Comparison of ENCODE assay signal across 9 cellular contexts in the genomic region with DNA sequence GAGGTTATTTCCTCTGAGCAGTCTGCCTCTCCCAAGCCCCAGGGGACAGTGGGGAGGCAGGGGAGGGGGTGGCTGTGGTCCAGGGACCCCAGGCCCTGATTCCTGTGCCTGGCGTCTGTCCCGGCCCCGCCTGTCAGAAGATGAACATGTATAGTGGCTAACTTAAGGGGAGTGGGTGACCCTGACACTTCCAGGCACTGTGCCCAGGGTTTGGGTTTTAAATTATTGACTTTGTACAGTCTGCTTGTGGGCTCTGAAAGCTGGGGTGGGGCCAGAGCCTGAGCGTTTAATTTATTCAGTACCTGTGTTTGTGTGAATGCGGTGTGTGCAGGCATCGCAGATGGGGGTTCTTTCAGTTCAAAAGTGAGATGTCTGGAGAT. TPM values are rescaled to one million over a fixed set of nuclear protein-coding genes. Genes with fewer than 3 reads are reported as not detected.
DNase-seq lines count a peak whose midpoint lies in the region; ATAC-seq, FAIRE-seq and TF ChIP-seq lines count a peak whose summit lies in the region.
"Had no signal": no experiment of that assay in that cellular context is flagged by ENCODE, and none has a peak within 500 bp of the region (broad histone marks: within the 10 kb centered on the region; RNA-seq: fewer than 3 reads in every experiment).

No MANE protein-coding gene starts in this region.

- H3K9me3 Mint-ChIP-seq in CD8-positive, alpha-beta memory T cell: peaks cover 0 to 4% (median 0%) of the 10 kb centered on the region in 5 donors

- H3K36me3 Mint-ChIP-seq in CD8-positive, alpha-beta memory T cell: peaks cover 0 to 31% (median 4%) of the 10 kb centered on the region in 3 donors

- WGBS in esophagus, 2 donors: 44 to 55% methylated on average over 6 of the region's 6 CpGs
- WGBS in pancreas, 2 donors: 58% methylated on average over 6 of the region's 6 CpGs

- no peaks in the 10 kb centered on the region for H3K9me3 ChIP-seq in CD8-positive, alpha-beta memory T cell (ENCODE audit: low read length)
- H3K9me3 ChIP-seq in RWPE2 (ENCODE audit: severe bottlenecking): no peaks in the 10 kb centered on the region
- no peaks in the 10 kb centered on the region for H3K9me3 ChIP-seq in esophagus (ENCODE audit: control insufficient read depth in 2 of 2, insufficient read depth in 1 of 2, low read depth in 1 of 2, low read length in 1 of 2)
- H3K9me3 ChIP-seq in pancreas: no peaks in the 10 kb centered on the region

- POLR2A ChIA-PET in CD8-positive, alpha-beta memory T cell (lab: Charles Lee): no interaction called here

- ATAC-seq in RWPE2 (ENCODE audit: low read depth) (no peak), pancreas (no peak), HG03469 (IDR thresholded peaks at IDR 0.05; ENCODE audit: unreplicated experiment) (no peak)

- no peaks in the 10 kb centered on the region for H3K27me3 ChIP-seq in CD8-positive, alpha-beta memory T cell (ENCODE audit: insufficient read depth, low read length, poor library complexity, severe bottlenecking)
- H3K27me3 ChIP-seq in RWPE2 (ENCODE audit: insufficient read depth, poor library complexity, severe bottlenecking) (no peaks in the 10 kb centered on the region), esophagus (ENCODE audit: control insufficient read depth in 1 of 2, insufficient read depth in 2 of 2, low read length in 2 of 2) (no peaks in the 10 kb centered on the region), pancreas (no peaks in the 10 kb centered on the region)

- intact Hi-C loops in pancreas (cut with DNase I): no loop called here

- peaks cover 36% of the 10 kb centered on the region for H3K4me1 ChIP-seq in CD8-positive, alpha-beta memory T cell (ENCODE audit: insufficient read depth, low read length)
- H3K4me1 ChIP-seq in RWPE2 (ENCODE audit: insufficient read depth, poor library complexity, severe bottlenecking) (peaks cover 14% of the 10 kb centered on the region), esophagus (ENCODE audit: control insufficient read depth in 2 of 2, insufficient read depth in 2 of 2, low read length in 1 of 2) (peaks cover 0 to 26% of the 10 kb centered on the region in 2 donors), pancreas (peaks cover 16 to 51% (median 18%) of the 10 kb centered on the region in 3 donors)

- CTCF ChIA-PET in CD8-positive, alpha-beta memory T cell (lab: Charles Lee): interaction anchor here (1.1 to 1.7 kb wide), 2 partner anchors 18 to 67 kb away, joined by 4 to 7 read pairs; no protein-coding TSS in a partner anchor

- DNase-seq in CD8-positive, alpha-beta memory T cell: peak in 2 of 5 donors; percentile 8 to 57
- DNase-seq in RWPE2 (ENCODE audit: low spot score): no peak
- DNase-seq in pancreas: peak in 4 of 6 donors; percentile 41 to 63 (median 50)
- no peak for DNase-seq in AML-193 (lab: John Stamatoyannopoulos, UW)
- no peak for DNase-seq in NCI-H524 (lab: John Stamatoyannopoulos, UW)
- no peak for DNase-seq in amniotic stem cell (lab: John Stamatoyannopoulos, UW)

- FAIRE-seq in pancreas (lab: Jason Lieb, UNC): no peak
- FAIRE-seq: GM18507 had no signal

- H3K36me3 ChIP-seq in CD8-positive, alpha-beta memory T cell (ENCODE audit: insufficient read depth, low read length): peaks cover 13% of the 10 kb centered on the region
- peaks cover 34% of the 10 kb centered on the region for H3K36me3 ChIP-seq in RWPE2 (ENCODE audit: low read depth)
- H3K36me3 ChIP-seq in esophagus (ENCODE audit: control insufficient read depth in 2 of 2, insufficient read depth in 2 of 2, low read length in 1 of 2): peaks cover 10 to 34% of the 10 kb centered on the region in 2 donors
- H3K36me3 ChIP-seq in pancreas: peaks cover 0 to 19% (median 17%) of the 10 kb centered on the region in 3 donors

- no peak overlapping the region for H3K4me3 ChIP-seq in CD8-positive, alpha-beta memory T cell (ENCODE audit: low read length)
- H3K4me3 ChIP-seq in RWPE2 (ENCODE audit: severe bottlenecking): no peak overlapping the region
- H3K4me3 ChIP-seq in esophagus (ENCODE audit: low read depth in 1 of 2, low read length in 2 of 2): peak overlapping the region; percentile 87 to 97
- peak overlapping the region in 3 of 4 donors; percentile 10 to 94 (median 91) for H3K4me3 ChIP-seq in pancreas

- peak overlapping the region; percentile 83 to 99 (median 93) for H3K27ac Mint-ChIP-seq in CD8-positive, alpha-beta memory T cell

- peaks cover 0 to 3% of the 10 kb centered on the region in 2 donors for H3K27me3 Mint-ChIP-seq in CD8-positive, alpha-beta memory T cell

- H3K27ac ChIP-seq in CD8-positive, alpha-beta memory T cell (ENCODE audit: low read depth, low read length): peak overlapping the region; percentile 64
- H3K27ac ChIP-seq in RWPE2 (ENCODE audit: poor library complexity, severe bottlenecking) (peak overlapping the region; percentile 81), esophagus (ENCODE audit: low read depth in 2 of 2, low read length in 1 of 2) (peak overlapping the region; percentile 15 to 24), pancreas (peak overlapping the region in 2 of 4 donors; percentile 87 to 95)

- H3K4me1 Mint-ChIP-seq in CD8-positive, alpha-beta memory T cell: peaks cover 8 to 44% (median 22%) of the 10 kb centered on the region in 3 donors

- H3K4me3 Mint-ChIP-seq in CD8-positive, alpha-beta memory T cell: peak overlapping the region; percentile 62 to 97 (median 77)

- TF ChIP-seq CTCF in RWPE2 (IDR thresholded peaks at IDR 0.05; ENCODE audit: poor library complexity, severe bottlenecking): no peak
- TF ChIP-seq CTCF in pancreas (IDR thresholded peaks at IDR 0.05): no peak

RNA-seq across cellular contexts. Expression of a gene that starts 3.1 kb away (rescaled TPM):
- 100 to 1,000 TPM; 202 to 227 TPM for total RNA-seq in CD8-positive, alpha-beta memory T cell
- polyA plus RNA-seq in CD8-positive, alpha-beta memory T cell: 39.3 TPM
- polyA plus RNA-seq in esophagus (10 to 100 TPM; 33.8 to 43.4 TPM), pancreas (10 to 100 TPM; 55.3 to 82.7 TPM)
- total RNA-seq in pancreas: 10 to 100 TPM; 25.8 to 90.1 (median 33.1) TPM

RNA-seq across cellular contexts. Expression of a gene that starts 45.2 kb away (rescaled TPM):
- 10 to 100 TPM; 49.4 to 50.7 TPM for total RNA-seq in CD8-positive, alpha-beta memory T cell
- 53.2 TPM for polyA plus RNA-seq in CD8-positive, alpha-beta memory T cell
- polyA plus RNA-seq in esophagus: 10 to 100 TPM; 16.1 to 31.2 TPM
- total RNA-seq in pancreas: 10 to 100 TPM; 37.2 to 61.9 (median 54.1) TPM
- polyA plus RNA-seq in pancreas: 10 to 100 TPM; 51.1 to 56.4 TPM

RNA-seq across cellular contexts. Expression of a gene that starts 45.4 kb away (rescaled TPM):
- total RNA-seq in CD8-positive, alpha-beta memory T cell: 10 to 100 TPM; 21.0 TPM
- polyA plus RNA-seq in CD8-positive, alpha-beta memory T cell: 21.8 TPM
- polyA plus RNA-seq in esophagus (1 to 10 TPM; 8.6 TPM), pancreas (1 to 10 TPM; 7.1 to 8.6 TPM)
- 10 to 100 TPM in 4 of 6 donors, 1 to 10 TPM in 2; 7.4 to 13.1 (median 12.1) TPM for total RNA-seq in pancreas

RNA-seq across cellular contexts. Expression of a gene that starts 48.9 kb away (rescaled TPM):
- total RNA-seq in CD8-positive, alpha-beta memory T cell: under 1 TPM; 0.20 to 0.29 TPM
- not detected for polyA plus RNA-seq in CD8-positive, alpha-beta memory T cell
- polyA plus RNA-seq in esophagus (not detected), pancreas (not detected)
- total RNA-seq in pancreas: not detected

Comparison
In these comparisons a context has a peak if more than half of its experiments do, and no peak if none do; other contexts are left out.
1. DNase-seq: peak in pancreas (4 of 6); none in RWPE2 (single experiment), AML-193 (0 of 2), NCI-H524 (0 of 2) and amniotic stem cell (single experiment).
2. H3K4me3 ChIP-seq: peak in esophagus (2 of 2) and pancreas (3 of 4); none in CD8-positive, alpha-beta memory T cell (single experiment) and RWPE2 (single experiment).